Comparison of ENCODE assay signal across 12 cellular contexts in the genomic region with DNA sequence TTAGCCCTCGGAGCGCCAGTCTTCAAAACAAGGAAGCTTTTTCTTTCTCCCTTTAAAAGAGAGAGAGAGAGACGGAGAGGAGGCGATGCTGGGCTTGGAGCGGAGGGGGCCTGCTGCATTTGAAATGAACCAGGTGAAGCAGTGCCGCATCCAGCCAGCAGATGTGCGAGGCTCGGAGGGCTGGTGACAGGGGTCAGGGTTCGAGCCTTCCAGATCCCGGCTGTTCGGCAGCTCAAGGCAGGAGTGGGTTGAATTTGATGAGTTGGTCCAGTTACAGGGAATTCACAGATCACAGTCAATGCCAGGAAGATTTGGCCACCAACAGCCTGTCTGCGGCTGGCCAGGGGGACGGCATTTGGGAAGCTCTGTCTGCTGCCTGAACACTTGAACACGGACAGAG. TPM values are rescaled to one million over a fixed set of nuclear protein-coding genes. Genes with fewer than 3 reads are reported as not detected.
DNase-seq lines count a peak whose midpoint lies in the region; ATAC-seq, FAIRE-seq and TF ChIP-seq lines count a peak whose summit lies in the region.
"Had no signal": no experiment of that assay in that cellular context is flagged by ENCODE, and none has a peak within 500 bp of the region (broad histone marks: within the 10 kb centered on the region; RNA-seq: fewer than 3 reads in every experiment).

No MANE protein-coding gene starts in this region.

- no peak for FAIRE-seq in HepG2 (lab: Jason Lieb, UNC)

- no TSS peak for BruUV-seq in HepG2 (replicated peaks; lab: Mats Ljungman, UMichigan)

- H3K27ac ChIP-seq in HepG2 (ENCODE audit: extremely low read length, insufficient read depth, low read length): no peak overlapping the region
- H3K27ac ChIP-seq in right lobe of liver: no peak overlapping the region
- no peak overlapping the region for H3K27ac ChIP-seq in coronary artery
- no peak overlapping the region for H3K27ac ChIP-seq in naive thymus-derived CD4-positive, alpha-beta T cell (ENCODE audit: low read depth, low read length)
- H3K27ac ChIP-seq: Peyer's patch, tibial nerve had no signal

- TF ChIP-seq CTCF in HepG2 (CRISPR knock-in tag; IDR thresholded peaks at IDR 0.05) (no peak), right lobe of liver (IDR thresholded peaks at IDR 0.05) (no peak), coronary artery (IDR thresholded peaks at IDR 0.05) (no peak), type B pancreatic cell (conservative IDR thresholded peaks at IDR 0.05) (no peak)

- peaks cover 7 to 28% (median 12%) of the 10 kb centered on the region in 7 donors for H3K4me1 Mint-ChIP-seq in naive thymus-derived CD4-positive, alpha-beta T cell
- peaks cover 9% of the 10 kb centered on the region for H3K4me1 Mint-ChIP-seq in type B pancreatic cell (ENCODE audit: unreplicated experiment)

- H3K4me2 ChIP-seq in HepG2 (ENCODE audit: low read depth, low read length): peak overlapping the region; percentile 87

- CTCF ChIA-PET in HepG2 (lab: Yijun Ruan, JAX; ENCODE audit: low intra/inter-chr PET ratio, low total read pairs): no interaction called here
- CTCF ChIA-PET in naive thymus-derived CD4-positive, alpha-beta T cell (lab: Charles Lee): no interaction called here

- peak overlapping the region in 8 of 10 donors; percentile 18 to 90 (median 42) for H3K4me3 Mint-ChIP-seq in naive thymus-derived CD4-positive, alpha-beta T cell
- peak overlapping the region; percentile 30 for H3K4me3 Mint-ChIP-seq in type B pancreatic cell

- no peak for TF ChIP-seq EP300 in HepG2 (IDR thresholded peaks at IDR 0.05; ENCODE audit: low read depth in 2 of 2, low read length in 2 of 2)
- no peak for TF ChIP-seq EP300 in HepG2 (CRISPR knock-in tag; IDR thresholded peaks at IDR 0.05; ENCODE audit: borderline replicate concordance)

- peaks cover 0 to 4% (median 0%) of the 10 kb centered on the region in 5 donors for H3K27me3 Mint-ChIP-seq in naive thymus-derived CD4-positive, alpha-beta T cell
- peaks cover 12% of the 10 kb centered on the region for H3K27me3 Mint-ChIP-seq in type B pancreatic cell

- POLR2A ChIA-PET in HepG2 (lab: Yijun Ruan, JAX): no interaction called here
- POLR2A ChIA-PET in naive thymus-derived CD4-positive, alpha-beta T cell (lab: Charles Lee): no interaction called here

- TF ChIP-seq POLR2A in HepG2 (IDR thresholded peaks at IDR 0.05; ENCODE audit: insufficient read depth in 1 of 2, low read depth in 2 of 2, low read length in 2 of 2): no peak
- TF ChIP-seq POLR2A in right lobe of liver (IDR thresholded peaks at IDR 0.05): no peak

- no peak overlapping the region for H3K9ac ChIP-seq in HepG2 (ENCODE audit: insufficient read depth, low read depth, low read length)

- peaks cover 0 to 4% (median 0%) of the 10 kb centered on the region in 5 donors for H3K36me3 Mint-ChIP-seq in naive thymus-derived CD4-positive, alpha-beta T cell
- H3K36me3 Mint-ChIP-seq in type B pancreatic cell: peaks cover 4% of the 10 kb centered on the region

- peaks cover 13% of the 10 kb centered on the region for H3K4me1 ChIP-seq in HepG2 (ENCODE audit: insufficient read depth, low read length)
- no peaks in the 10 kb centered on the region for H3K4me1 ChIP-seq in right lobe of liver
- H3K4me1 ChIP-seq in naive thymus-derived CD4-positive, alpha-beta T cell (ENCODE audit: control insufficient read depth in 2 of 2, insufficient read depth in 2 of 2, low read length in 2 of 2): no peaks in the 10 kb centered on the region
- H3K4me1 ChIP-seq: Peyer's patch had no signal

- H3K36me3 ChIP-seq in HepG2 (replicated peaks in 1 of 2; ENCODE audit: control insufficient read depth in 1 of 2, insufficient read depth in 2 of 2, low read length in 2 of 2) (no peaks in the 10 kb centered on the region), right lobe of liver (no peaks in the 10 kb centered on the region)
- no peaks in the 10 kb centered on the region for H3K36me3 ChIP-seq in naive thymus-derived CD4-positive, alpha-beta T cell (ENCODE audit: control insufficient read depth in 2 of 3, insufficient read depth in 3 of 3, low read length in 3 of 3)
- H3K36me3 ChIP-seq: Peyer's patch, tibial nerve had no signal

- peak overlapping the region in 2 of 9 donors; percentile 49 to 88 for H3K27ac Mint-ChIP-seq in naive thymus-derived CD4-positive, alpha-beta T cell
- no peak overlapping the region for H3K27ac Mint-ChIP-seq in type B pancreatic cell

- in situ Hi-C loops in HepG2 (cut with HindIII; ENCODE audit: extremely low pct_ligation_motif_present, low pct_unique_long_range_greater_than_20kb): loop anchor here (25.0 kb wide), 1 partner anchor 327 kb away; no protein-coding TSS in a partner anchor

- peak overlapping the region in 2 of 3 experiments; percentile 12 to 80; a peak in 4 of 6 replicates for H3K4me3 ChIP-seq in HepG2 (replicated peaks in 1 of 3; ENCODE audit: insufficient read depth in 1 of 3, low read depth in 2 of 3, low read length in 3 of 3)
- no peak overlapping the region for H3K4me3 ChIP-seq in right lobe of liver
- H3K4me3 ChIP-seq in coronary artery: peak overlapping the region; percentile 62
- H3K4me3 ChIP-seq in naive thymus-derived CD4-positive, alpha-beta T cell (ENCODE audit: low read length): no peak overlapping the region
- H3K4me3 ChIP-seq: Peyer's patch had no signal

- TF ChIP-seq RAD21 in HepG2 (CRISPR knock-in tag; IDR thresholded peaks at IDR 0.05): no peak

- peak; percentile 25; the same call in 1 of the 3 replicates for ATAC-seq in HepG2
- ATAC-seq in right lobe of liver: no peak
- ATAC-seq in naive thymus-derived CD4-positive, alpha-beta T cell: no peak
- ATAC-seq in left colon: no peak

- peaks cover 0 to 19% of the 10 kb centered on the region in 2 experiments; a peak in 4 of 5 replicates for H3K27me3 ChIP-seq in HepG2 (ENCODE audit: control insufficient read depth in 1 of 2, insufficient read depth in 2 of 2, low read length in 2 of 2)
- H3K27me3 ChIP-seq in right lobe of liver: no peaks in the 10 kb centered on the region
- H3K27me3 ChIP-seq in naive thymus-derived CD4-positive, alpha-beta T cell (ENCODE audit: control insufficient read depth in 2 of 2, insufficient read depth in 2 of 2, low read length in 2 of 2): no peaks in the 10 kb centered on the region
- H3K27me3 ChIP-seq: Peyer's patch, tibial nerve had no signal

- H3K9me3 ChIP-seq in HepG2 (ENCODE audit: low read length) (no peaks in the 10 kb centered on the region), right lobe of liver (no peaks in the 10 kb centered on the region)
- H3K9me3 ChIP-seq in naive thymus-derived CD4-positive, alpha-beta T cell (ENCODE audit: control insufficient read depth in 2 of 3, low read length in 3 of 3): peaks cover 0 to 6% (median 0%) of the 10 kb centered on the region in 3 experiments
- H3K9me3 ChIP-seq: Peyer's patch had no signal

- DNase-seq in HepG2 (ENCODE audit: low spot score) (no peak), right lobe of liver (no peak), coronary artery (ENCODE audit: low spot score) (peak; percentile 65), type B pancreatic cell (ENCODE audit: extremely low spot score, unreplicated experiment) (no peak), left colon (no peak)
- no peak for DNase-seq in naive thymus-derived CD4-positive, alpha-beta T cell
- no peak for DNase-seq in stimulated activated naive CD4-positive, alpha-beta T cell treated with Interleukin-2 at 50 U/mL for 16 hours (lab: John Stamatoyannopoulos, UW)
- DNase-seq in stimulated activated CD4-positive, alpha-beta T cell treated with anti-CD3 and anti-CD28 coated beads, Interleukin-4, amount 100 ng/mL, for 4 hours: no peak
- DNase-seq: NCI-H187 treated with DMSO at 0.1 percent for 48 hours, NCI-H69, Peyer's patch had no signal

- 38% methylated on average over 14 of the region's 14 CpGs for WGBS in HepG2 (ENCODE audit: low lambda C conversion rate)
- 46% methylated on average over 6 of the region's 14 CpGs for WGBS in right lobe of liver (ENCODE audit: insufficient coverage, low coverage, low lambda C conversion rate, missing lambda C conversion rate)

- no peak overlapping the region for H2AFZ ChIP-seq in HepG2 (ENCODE audit: low read length)

- H3K9me3 Mint-ChIP-seq in naive thymus-derived CD4-positive, alpha-beta T cell: peaks cover 0 to 4% (median 0%) of the 10 kb centered on the region in 11 donors
- H3K9me3 Mint-ChIP-seq in type B pancreatic cell: peaks cover 4% of the 10 kb centered on the region

- intact Hi-C loops in HepG2 (cut with micrococcal nuclease; ENCODE audit: unreplicated experiment): loop anchor here (2.0 to 5.0 kb wide), 3 partner anchors 47 to 318 kb away; a partner anchor contains a TSS
- intact Hi-C loops in right lobe of liver (cut with DNase I): no loop called here
- intact Hi-C loops in naive thymus-derived CD4-positive, alpha-beta T cell (cut with micrococcal nuclease): loop anchor here in 1 of 2 donors (2.0 kb wide), 1 partner anchor 48 kb away; a partner anchor contains a TSS
- intact Hi-C loops in left colon (cut with DNase I, micrococcal nuclease): no loop called here

- no peaks in the 10 kb centered on the region for H3K79me2 ChIP-seq in HepG2 (ENCODE audit: insufficient read depth, low read length)

- no peaks in the 10 kb centered on the region for H4K20me1 ChIP-seq in HepG2 (ENCODE audit: insufficient read depth, low read length)

RNA-seq across cellular contexts. Expression of a gene that starts 48.6 kb away (rescaled TPM):
- total RNA-seq in HepG2 (2016; rRNA removed; fragmentation: Illumina TruSeq; extraction: Trizol): 11.5 and 13.3 TPM in 2 replicates
- 3.0 and 3.5 TPM in 2 replicates for total RNA-seq in HepG2 (2016; cell fraction: cytosol; rRNA removed; fragmentation: Illumina TruSeq; extraction: Trizol; ENCODE audit: low read depth)
- total RNA-seq in HepG2 (2016; cell fraction: insoluble cytoplasmic fraction; rRNA removed; fragmentation: Illumina TruSeq; extraction: Trizol): 12.0 and 13.7 TPM in 2 replicates
- total RNA-seq in HepG2 (2016; cell fraction: membrane; rRNA removed; fragmentation: Illumina TruSeq; extraction: Trizol): 9.5 and 11.7 TPM in 2 replicates
- 6.0 and 7.5 TPM in 2 replicates for total RNA-seq in HepG2 (2016; cell fraction: nucleus; rRNA removed; fragmentation: Illumina TruSeq; extraction: Trizol)
- polyA plus RNA-seq in HepG2 (2011; rRNA removed): 23.5 and 25.3 TPM in 2 replicates
- 17.8 and 19.5 TPM in 2 replicates for polyA plus RNA-seq in HepG2 (2011; cell fraction: cytosol; rRNA removed)
- 21.7 and 25.8 TPM in 2 replicates for polyA plus RNA-seq in HepG2 (2011; cell fraction: nucleus; rRNA removed)
- 16.2 and 18.2 TPM in 2 replicates for polyA plus RNA-seq in HepG2 (2012)
- polyA plus RNA-seq in HepG2 (2016; cell fraction: cytosol; fragmentation: Illumina TruSeq; extraction: Trizol; ENCODE audit: low read depth): 5.8 and 8.4 TPM in 2 replicates
- polyA plus RNA-seq in HepG2 (2016; cell fraction: insoluble cytoplasmic fraction; fragmentation: Illumina TruSeq; extraction: Trizol; ENCODE audit: low read depth): 18.6 and 22.2 TPM in 2 replicates
- polyA plus RNA-seq in HepG2 (2016; cell fraction: membrane; fragmentation: Illumina TruSeq; extraction: Trizol; ENCODE audit: low read depth): 12.0 and 13.4 TPM in 2 replicates
- polyA plus RNA-seq in HepG2 (2016; cell fraction: nucleus; fragmentation: Illumina TruSeq; extraction: Trizol; ENCODE audit: insufficient read depth, low read depth): 11.7 and 16.0 TPM in 2 replicates
- polyA minus RNA-seq in HepG2 (2011; rRNA and poly(A)+ RNA removed; ENCODE audit: low replicate concordance): 91.8 and 99.6 TPM in 2 replicates
- 14.5 and 19.7 TPM in 2 replicates for polyA minus RNA-seq in HepG2 (2011; cell fraction: cytosol; rRNA and poly(A)+ RNA removed)
- 23.2 and 33.2 TPM in 2 replicates for polyA minus RNA-seq in HepG2 (2011; cell fraction: nucleus; rRNA and poly(A)+ RNA removed)
- 10 to 100 TPM in 5 of 6 experiments, 1 to 10 TPM in 1; 9.4 to 30.1 (median 19.8) TPM for total RNA-seq in right lobe of liver
- total RNA-seq in naive thymus-derived CD4-positive, alpha-beta T cell: 10 to 100 TPM; 25.1 to 59.1 (median 31.7) TPM
- polyA plus RNA-seq in naive thymus-derived CD4-positive, alpha-beta T cell: 10 to 100 TPM; 17.0 to 25.5 TPM
- total RNA-seq in type B pancreatic cell (ENCODE audit: low replicate concordance): 25.4 and 86.7 TPM in 2 replicates
- 10 to 100 TPM; 42.9 to 54.6 TPM for total RNA-seq in left colon

RNA-seq across cellular contexts. Expression of a gene that starts 50.3 kb away (rescaled TPM):
- total RNA-seq in HepG2 (2016; rRNA removed; fragmentation: Illumina TruSeq; extraction: Trizol) (2.5 and 2.6 TPM in 2 replicates), right lobe of liver (10 to 100 TPM in 2 of 6 experiments, 1 to 10 TPM in 4; 6.4 to 13.3 (median 9.6) TPM), type B pancreatic cell (ENCODE audit: low replicate concordance) (21.8 and 79.9 TPM in 2 replicates), left colon (10 to 100 TPM; 24.8 to 34.1 TPM)
- 0.20 and 0.35 TPM in 2 replicates for total RNA-seq in HepG2 (2016; cell fraction: cytosol; rRNA removed; fragmentation: Illumina TruSeq; extraction: Trizol; ENCODE audit: low read depth)
- 2.1 and 2.4 TPM in 2 replicates for total RNA-seq in HepG2 (2016; cell fraction: insoluble cytoplasmic fraction; rRNA removed; fragmentation: Illumina TruSeq; extraction: Trizol)
- total RNA-seq in HepG2 (2016; cell fraction: membrane; rRNA removed; fragmentation: Illumina TruSeq; extraction: Trizol): 1.5 and 1.6 TPM in 2 replicates
- 2.9 and 3.6 TPM in 2 replicates for total RNA-seq in HepG2 (2016; cell fraction: nucleus; rRNA removed; fragmentation: Illumina TruSeq; extraction: Trizol)
- 2.4 and 2.7 TPM in 2 replicates for polyA plus RNA-seq in HepG2 (2011; rRNA removed)
- polyA plus RNA-seq in HepG2 (2011; cell fraction: cytosol; rRNA removed): 1.7 and 1.8 TPM in 2 replicates
- 3.2 and 3.4 TPM in 2 replicates for polyA plus RNA-seq in HepG2 (2011; cell fraction: nucleus; rRNA removed)
- polyA plus RNA-seq in HepG2 (2012): 4.3 and 4.7 TPM in 2 replicates
- 0.17 and 0.18 TPM in 2 replicates for polyA plus RNA-seq in HepG2 (2016; cell fraction: cytosol; fragmentation: Illumina TruSeq; extraction: Trizol; ENCODE audit: low read depth)
- 2.9 and 3.5 TPM in 2 replicates for polyA plus RNA-seq in HepG2 (2016; cell fraction: insoluble cytoplasmic fraction; fragmentation: Illumina TruSeq; extraction: Trizol; ENCODE audit: low read depth)
- polyA plus RNA-seq in HepG2 (2016; cell fraction: membrane; fragmentation: Illumina TruSeq; extraction: Trizol; ENCODE audit: low read depth): 0.81 and 1.0 TPM in 2 replicates
- polyA plus RNA-seq in HepG2 (2016; cell fraction: nucleus; fragmentation: Illumina TruSeq; extraction: Trizol; ENCODE audit: insufficient read depth, low read depth): 3.8 and 3.9 TPM in 2 replicates
- polyA minus RNA-seq in HepG2 (2011; rRNA and poly(A)+ RNA removed; ENCODE audit: low replicate concordance): 4.9 and 6.5 TPM in 2 replicates
- 4.2 and 4.7 TPM in 2 replicates for polyA minus RNA-seq in HepG2 (2011; cell fraction: cytosol; rRNA and poly(A)+ RNA removed)
- 4.4 and 4.8 TPM in 2 replicates for polyA minus RNA-seq in HepG2 (2011; cell fraction: nucleus; rRNA and poly(A)+ RNA removed)
- 10 to 100 TPM; 17.9 to 33.5 (median 25.7) TPM for total RNA-seq in naive thymus-derived CD4-positive, alpha-beta T cell
- 1 to 10 TPM; 4.5 to 6.6 TPM for polyA plus RNA-seq in naive thymus-derived CD4-positive, alpha-beta T cell

Comparison
In these comparisons a context has a peak if more than half of its experiments do, and no peak if none do; other contexts are left out.
1. H3K4me3 ChIP-seq: peak in HepG2 (2 of 3) and coronary artery (single experiment); none in right lobe of liver (0 of 3) and naive thymus-derived CD4-positive, alpha-beta T cell (single experiment).